23 cellular contexts compared by ENCODE assay signal in genomic region chr6:102488729-102489128, GRCh38.
A peak's percentile ranks its signal among the peaks of the same experiment; 100 is the strongest.
DNase-seq lines count a peak whose midpoint lies in the region; FAIRE-seq and TF ChIP-seq lines count a peak whose summit lies in the region.
"Had no signal": no experiment of that assay in that cellular context is flagged by ENCODE, and none has a peak within 500 bp of the region (broad histone marks: within the 10 kb centered on the region; RNA-seq: fewer than 3 reads in every experiment).

No MANE protein-coding gene starts in this region.

- H3K9ac ChIP-seq in keratinocyte (ENCODE audit: control insufficient read depth, extremely low read depth, insufficient read depth, low read length): no peak overlapping the region
- no peak overlapping the region for H3K9ac ChIP-seq in colonic mucosa (ENCODE audit: low read depth in 2 of 2, low read length in 2 of 2)

- intact Hi-C loops in colonic mucosa (cut with DNase I): no loop called here

- DNase-seq in HCEC 1CT (peak; percentile 71), NCI-H446 treated with DMSO at 0.1 percent for 48 hours (lab: John Stamatoyannopoulos, UW) (peak; percentile 29), astrocyte of the hippocampus (ENCODE audit: low read depth, low spot score) (peak; percentile 77), keratinocyte (ENCODE audit: low read depth, low spot score) (no peak), colonic mucosa (no peak), globus pallidus (ENCODE audit: low spot score) (no peak), LoVo (ENCODE audit: low spot score) (no peak), osteoblast (ENCODE audit: insufficient read length, low spot score, missing footprints) (no peak)
- DNase-seq: activated CD4-positive, alpha-beta T cell treated with anti-CD3 and anti-CD28 coated beads, Interleukin-2, amount 10 ng/mL, durations not matched to agents 24 days and 14 days; activated gamma-delta T cell; gastrocnemius medialis; left cardiac atrium; naive B cell; NCI-H1694 treated with DMSO at 0.1 percent for 48 hours; NCI-H748 treated with DMSO at 0.1 percent for 48 hours; occipital lobe; SHP77 treated with DMSO at 0.1 percent for 48 hours; small intestine; stimulated activated CD4-positive, alpha-beta T cell treated with anti-CD3 and anti-CD28 coated beads, Interleukin-2, amount 100 ng/mL, for 48 hours; stimulated activated naive CD4-positive, alpha-beta T cell had no signal

- no peaks in the 10 kb centered on the region for H4K20me1 ChIP-seq in keratinocyte (ENCODE audit: control insufficient read depth, extremely low read depth, insufficient read depth, low read length)
- no peaks in the 10 kb centered on the region for H4K20me1 ChIP-seq in osteoblast (ENCODE audit: insufficient read depth, low read length)

- H3K4me2 ChIP-seq in keratinocyte (ENCODE audit: control insufficient read depth, extremely low read depth, insufficient read depth, low read depth, low read length): no peak overlapping the region
- H3K4me2 ChIP-seq in osteoblast (ENCODE audit: insufficient read depth, low read length): no peak overlapping the region

- H3K4me3 ChIP-seq in keratinocyte (ENCODE audit: control insufficient read depth in 2 of 3, extremely low read depth in 1 of 3, insufficient read depth in 2 of 3, low read depth in 1 of 3, low read length in 3 of 3): no peak overlapping the region
- H3K4me3 ChIP-seq in colonic mucosa: no peak overlapping the region
- no peak overlapping the region for H3K4me3 ChIP-seq in osteoblast (ENCODE audit: insufficient read depth, low read length)
- H3K4me3 ChIP-seq: gastrocnemius medialis had no signal

- no peaks in the 10 kb centered on the region for H3K79me2 ChIP-seq in keratinocyte (ENCODE audit: control insufficient read depth, insufficient read depth, low read length)
- no peaks in the 10 kb centered on the region for H3K79me2 ChIP-seq in osteoblast (ENCODE audit: insufficient read depth, low read length)

- H3K27ac ChIP-seq in keratinocyte (ENCODE audit: control insufficient read depth, insufficient read depth, low read length): no peak overlapping the region
- no peak overlapping the region for H3K27ac ChIP-seq in colonic mucosa
- no peak overlapping the region for H3K27ac ChIP-seq in osteoblast (ENCODE audit: low read depth, low read length)
- H3K27ac ChIP-seq: epithelial cell of prostate, gastrocnemius medialis had no signal

- H3K36me3 ChIP-seq in keratinocyte (ENCODE audit: control insufficient read depth in 2 of 2, extremely low read depth in 1 of 2, insufficient read depth in 2 of 2, low read length in 2 of 2) (no peaks in the 10 kb centered on the region), colonic mucosa (no peaks in the 10 kb centered on the region), osteoblast (ENCODE audit: insufficient read depth, low read length) (no peaks in the 10 kb centered on the region)
- H3K36me3 ChIP-seq: gastrocnemius medialis had no signal

- TF ChIP-seq CTCF in keratinocyte (optimal IDR thresholded peaks at IDR 0.05 in 1 of 3, IDR thresholded peaks at IDR 0.05 in 1 of 3, conservative IDR thresholded peaks at IDR 0.05 in 1 of 3; ENCODE audit: extremely low read depth in 1 of 3, insufficient read depth in 2 of 3, low read length in 3 of 3) (no peak), colonic mucosa (IDR thresholded peaks at IDR 0.05) (no peak), osteoblast (IDR thresholded peaks at IDR 0.05; ENCODE audit: extremely low read depth, low read depth, low read length) (no peak)

- H3K4me1 ChIP-seq in keratinocyte (ENCODE audit: control insufficient read depth, extremely low read depth, insufficient read depth, low read length): no peaks in the 10 kb centered on the region
- H3K4me1 ChIP-seq in colonic mucosa: no peaks in the 10 kb centered on the region
- no peaks in the 10 kb centered on the region for H3K4me1 ChIP-seq in osteoblast (ENCODE audit: insufficient read depth, low read length)
- H3K4me1 ChIP-seq: gastrocnemius medialis had no signal

- no peaks in the 10 kb centered on the region for H3K27me3 ChIP-seq in keratinocyte (ENCODE audit: control insufficient read depth, extremely low read depth, insufficient read depth, low read length)
- H3K27me3 ChIP-seq in colonic mucosa: no peaks in the 10 kb centered on the region
- H3K27me3 ChIP-seq in osteoblast (ENCODE audit: insufficient read depth, low read length): no peaks in the 10 kb centered on the region
- H3K27me3 ChIP-seq: gastrocnemius medialis had no signal

- dilution Hi-C loops in keratinocyte (cut with MboI; ENCODE audit: extremely low pct_ligation_motif_present, low sequenced_read_pairs): no loop called here

- peak; percentile 5 for FAIRE-seq in keratinocyte (lab: Jason Lieb, UNC)
- FAIRE-seq: GM18507, H1, small intestine had no signal

- H2AFZ ChIP-seq in keratinocyte (ENCODE audit: control insufficient read depth, low read length): no peak overlapping the region
- H2AFZ ChIP-seq in osteoblast (ENCODE audit: low read length): no peak overlapping the region

- no peaks in the 10 kb centered on the region for H3K9me1 ChIP-seq in keratinocyte (ENCODE audit: control insufficient read depth, extremely low read depth, insufficient read depth, low read length)

- H3K9me3 ChIP-seq in keratinocyte (ENCODE audit: control insufficient read depth, low read depth, low read length) (no peaks in the 10 kb centered on the region), colonic mucosa (no peaks in the 10 kb centered on the region), osteoblast (ENCODE audit: low read depth, low read length) (no peaks in the 10 kb centered on the region)
- H3K9me3 ChIP-seq: gastrocnemius medialis had no signal

Comparison
In these comparisons a context has a peak if more than half of its experiments do, and no peak if none do; other contexts are left out.
1. DNase-seq: peak in HCEC 1CT (single experiment), NCI-H446 treated with DMSO at 0.1 percent for 48 hours (single experiment) and astrocyte of the hippocampus (single experiment); none in keratinocyte (single experiment), colonic mucosa (single experiment), globus pallidus (single experiment), LoVo (single experiment) and osteoblast (single experiment).